3 cellular contexts compared by ENCODE assay signal in genomic region chr11:59365621-59366020, GRCh38.
TF ChIP-seq lines count a peak whose summit lies in the region.

No MANE protein-coding gene starts in this region.

TF ChIP-seq in A549, 52 proteins besides CTCF, POLR2A, EP300 and RAD21:
- TF ChIP-seq ZC3H11A (IDR thresholded peaks at IDR 0.05), result no peak
- peak; percentile 93 for TF ChIP-seq MAFK (IDR thresholded peaks at IDR 0.05; ENCODE audit: partially characterized antibody)

TF ChIP-seq in IMR-90, 13 proteins besides CTCF, POLR2A, EP300 and RAD21:
- TF ChIP-seq ELK1 (IDR thresholded peaks at IDR 0.05; ENCODE audit: borderline replicate concordance, low read depth, low read length) (no peak), MAFK (IDR thresholded peaks at IDR 0.05; ENCODE audit: low read depth, low read length) (peak; percentile 95)
TF ChIP-seq in IMR-90: peak in this region for 1.

TF ChIP-seq in H1, 55 proteins besides CTCF, POLR2A, EP300 and RAD21:
- TF ChIP-seq RBBP5 (IDR thresholded peaks at IDR 0.05; ENCODE audit: borderline replicate concordance, low read depth, low read length) (no peak), MAX (IDR thresholded peaks at IDR 0.05) (no peak), SP1 (IDR thresholded peaks at IDR 0.05; ENCODE audit: low read depth, low read length) (no peak), MAFK (IDR thresholded peaks at IDR 0.05; ENCODE audit: low read depth, low read length) (peak; percentile 83)
TF ChIP-seq in H1: peak in this region for 1.
